In the genomic region with DNA sequence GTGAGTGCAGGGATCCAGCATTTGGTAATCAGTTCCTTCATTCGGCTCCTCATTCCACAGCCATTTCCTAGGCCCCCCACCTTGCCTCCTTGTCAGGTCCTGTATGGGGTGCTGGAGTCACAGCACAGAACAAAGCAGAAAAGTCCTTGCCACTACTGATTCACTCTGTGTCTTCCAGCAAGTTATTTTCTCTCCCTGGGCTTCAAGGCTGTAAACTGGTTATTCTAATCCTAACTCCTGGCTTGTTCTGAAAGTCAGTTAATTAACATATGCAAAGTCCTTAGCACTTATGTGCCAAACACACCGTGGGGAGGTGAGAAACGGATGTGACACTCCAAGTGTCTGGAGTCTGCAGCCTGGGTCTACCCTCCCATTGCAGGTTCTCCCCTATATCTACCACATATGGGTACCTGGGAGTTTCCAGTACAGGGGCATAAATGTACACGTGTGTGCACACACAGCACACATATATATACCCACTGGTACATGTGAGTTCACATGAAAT, we compare ENCODE assay signal across 12 cellular contexts.
"Had no signal": no experiment of that assay in that cellular context is flagged by ENCODE, and none has a peak within 500 bp of the region (broad histone marks: within the 10 kb centered on the region; RNA-seq: fewer than 3 reads in every experiment).

No MANE protein-coding gene starts in this region.

- H3K27ac Mint-ChIP-seq: activated CD4-positive, alpha-beta memory T cell treated with anti-CD3 and anti-CD28 coated beads for 36 hours; activated T-helper 1 cell treated with anti-CD3 and anti-CD28 coated beads, Interleukin-12 subunit alpha, Interleukin-12 subunit beta, Interleukin-2, Interleukin-4 antibody, amounts not matched to agents 30 ng/mL and 10 ng/mL and 1 ng/mL, durations not matched to agents 14 hours and 24 hours and 36 hours had no signal

- H3K27me3 ChIP-seq: brain microvascular endothelial cell had no signal

- H3K4me1 ChIP-seq: parathyroid adenoma had no signal

- DNase-seq: activated CD4-positive, alpha-beta memory T cell treated with anti-CD3 and anti-CD28 coated beads for 36 hours; activated CD4-positive, alpha-beta T cell treated with anti-CD3 and anti-CD28 coated beads for 1 hour; activated CD8-positive, alpha-beta memory T cell treated with anti-CD3 and anti-CD28 coated beads, Interleukin-2, amount 50 U/mL, for 4 hours; activated naive CD4-positive, alpha-beta T cell; brain microvascular endothelial cell; effector memory CD4-positive, alpha-beta T cell; erythroblast; stimulated activated CD4-positive, alpha-beta T cell treated with anti-CD3 and anti-CD28 coated beads, Interleukin-15, amount 100 ng/mL, for 24 hours; stimulated activated CD4-positive, alpha-beta T cell treated with anti-CD3 and anti-CD28 coated beads, Interleukin-4, amount 100 ng/mL, for 24 hours; T-helper 9 cell had no signal

- H3K9me3 Mint-ChIP-seq: activated CD4-positive, alpha-beta memory T cell treated with anti-CD3 and anti-CD28 coated beads for 36 hours; activated T-helper 1 cell treated with anti-CD3 and anti-CD28 coated beads, Interleukin-12 subunit alpha, Interleukin-12 subunit beta, Interleukin-2, Interleukin-4 antibody, amounts not matched to agents 30 ng/mL and 10 ng/mL and 1 ng/mL, durations not matched to agents 14 hours and 24 hours and 36 hours had no signal

- H3K27me3 Mint-ChIP-seq: activated CD4-positive, alpha-beta memory T cell treated with anti-CD3 and anti-CD28 coated beads for 36 hours had no signal

- H3K79me2 ChIP-seq: parathyroid adenoma had no signal

- H2AFZ ChIP-seq: parathyroid adenoma had no signal

- H3K4me3 Mint-ChIP-seq: activated CD4-positive, alpha-beta memory T cell treated with anti-CD3 and anti-CD28 coated beads for 36 hours; activated T-helper 1 cell treated with anti-CD3 and anti-CD28 coated beads, Interleukin-12 subunit alpha, Interleukin-12 subunit beta, Interleukin-2, Interleukin-4 antibody, amounts not matched to agents 30 ng/mL and 10 ng/mL and 1 ng/mL, durations not matched to agents 14 hours and 24 hours and 36 hours had no signal

- H3K9ac ChIP-seq: parathyroid adenoma had no signal

- H3K27ac ChIP-seq: brain microvascular endothelial cell, parathyroid adenoma had no signal
